ENCODE assay signal across 8 cellular contexts in the genomic region with DNA sequence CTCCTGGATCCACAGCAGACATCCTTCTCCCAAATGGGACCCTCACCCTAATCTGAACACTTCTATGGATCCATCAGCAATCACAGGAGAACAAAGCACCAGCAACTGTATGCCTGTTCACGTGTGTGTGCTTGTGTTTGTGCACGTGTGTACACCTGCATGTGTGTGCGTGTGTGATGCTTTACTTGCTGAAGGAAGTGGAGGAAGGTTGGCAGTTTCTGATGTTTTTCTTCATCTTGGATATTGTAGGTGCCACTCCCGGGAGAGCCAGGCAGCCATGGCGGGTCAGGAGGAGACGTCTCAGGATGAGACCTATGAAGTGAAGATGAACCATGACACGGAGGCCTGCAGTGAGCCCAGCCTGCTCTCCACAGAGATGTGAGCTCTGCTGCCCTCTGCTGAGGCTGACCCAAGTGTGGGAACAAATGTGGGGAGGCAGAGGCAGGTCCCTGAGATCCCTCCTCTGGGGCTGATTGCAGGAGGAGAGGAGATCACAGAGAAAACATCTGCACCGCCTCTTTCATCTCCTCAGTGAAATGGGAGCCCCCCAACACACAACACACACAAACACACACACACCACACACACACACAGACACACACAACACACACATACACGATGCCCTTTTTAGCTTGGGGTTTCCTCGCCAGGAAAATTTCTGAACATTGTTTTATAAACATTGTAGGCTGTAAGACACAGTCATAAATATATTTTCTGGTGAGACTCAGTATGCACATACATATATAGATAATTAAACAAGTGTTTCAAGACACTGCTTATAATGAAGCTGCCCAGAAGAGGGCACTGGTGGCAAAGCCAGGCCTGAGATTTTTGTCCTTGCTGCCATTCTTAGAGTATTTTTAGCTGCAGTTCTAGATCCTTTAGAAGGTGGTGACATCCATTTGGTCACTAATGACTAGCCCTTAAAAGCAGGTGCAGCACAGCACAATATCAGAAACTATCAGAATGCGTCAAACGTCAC.
A peak's percentile ranks its signal among the peaks of the same experiment; 100 is the strongest.
DNase-seq lines count a peak whose midpoint lies in the region; ATAC-seq and TF ChIP-seq lines count a peak whose summit lies in the region.

No MANE protein-coding gene starts in this region.

- H2AFZ ChIP-seq in Karpas-422 (ENCODE audit: low read length): no peak overlapping the region

- H3K36me3 ChIP-seq in Karpas-422 (ENCODE audit: insufficient read depth, low read length) (no peaks in the 10 kb centered on the region), lung (ENCODE audit: control insufficient read depth in 2 of 2, insufficient read depth in 2 of 2, low read length in 2 of 2) (peaks cover under 1 to 4% of the 10 kb centered on the region in 2 donors)

- 60 to 63% methylated on average over 12 of the region's 12 CpGs for WGBS in lung, 2 donors

- no peaks in the 10 kb centered on the region for H3K9me2 ChIP-seq in Karpas-422 (replicated peaks; ENCODE audit: insufficient read depth, low read length)

- peak; percentile 15 for TF ChIP-seq CTCF in lung (IDR thresholded peaks at IDR 0.05; ENCODE audit: control extremely low read depth, extremely low read depth)

- H3K27me3 ChIP-seq in Karpas-422 (ENCODE audit: low read length): no peaks in the 10 kb centered on the region
- no peaks in the 10 kb centered on the region for H3K27me3 ChIP-seq in lung (ENCODE audit: control insufficient read depth, insufficient read depth)

- no peak overlapping the region for H3K9ac ChIP-seq in Karpas-422 (ENCODE audit: low read length)

- H3K4me1 ChIP-seq in Karpas-422 (ENCODE audit: low read length): peaks cover 7% of the 10 kb centered on the region
- no peaks in the 10 kb centered on the region for H3K4me1 ChIP-seq in lung (ENCODE audit: control insufficient read depth in 2 of 2, insufficient read depth in 2 of 2, low read length in 2 of 2)

- H3K4me3 ChIP-seq in Karpas-422 (ENCODE audit: low read length) (no peak overlapping the region), lung (no peak overlapping the region)

- DNase-seq in DMS153 (lab: John Stamatoyannopoulos, UW): peak; percentile 10
- no peak for DNase-seq in DMS153 treated with DMSO at 0.1 percent for 48 hours (lab: John Stamatoyannopoulos, UW; ENCODE audit: unreplicated experiment)
- peak; percentile 74 for DNase-seq in Karpas-422
- DNase-seq in T follicular helper cell (ENCODE audit: low read depth): peak; percentile 30
- peak; percentile 13 for DNase-seq in cerebellum (ENCODE audit: low spot score)
- DNase-seq in lung (ENCODE audit: low spot score): peak; percentile 28

- H3K79me2 ChIP-seq in Karpas-422 (ENCODE audit: low read length): no peaks in the 10 kb centered on the region

- H3K4me2 ChIP-seq in Karpas-422 (ENCODE audit: low read depth, low read length, poor library complexity, severe bottlenecking): no peak overlapping the region

- no peaks in the 10 kb centered on the region for H4K20me1 ChIP-seq in Karpas-422 (ENCODE audit: insufficient read depth, low read depth, low read length)

- no peak for ATAC-seq in lung (ENCODE audit: insufficient read depth, low FRiP score)
- ATAC-seq in GM21390 (IDR thresholded peaks at IDR 0.05; ENCODE audit: unreplicated experiment): no peak
- ATAC-seq in HG03457 (IDR thresholded peaks at IDR 0.05; ENCODE audit: unreplicated experiment): no peak

- H3K9me3 ChIP-seq in Karpas-422 (ENCODE audit: low read length) (no peaks in the 10 kb centered on the region), lung (ENCODE audit: control insufficient read depth in 2 of 2, insufficient read depth in 1 of 2, low read length in 1 of 2) (no peaks in the 10 kb centered on the region)

- H3K27ac ChIP-seq in Karpas-422 (ENCODE audit: low read length) (no peak overlapping the region), lung (ENCODE audit: low read depth in 1 of 2, low read length in 1 of 2) (no peak overlapping the region)
